1 cellular context compared by ENCODE assay signal in genomic region chr10:31926765-31927596, GRCh38.
TF ChIP-seq lines count a peak whose summit lies in the region.

No MANE protein-coding gene starts in this region.

TF ChIP-seq in liver, 16 proteins besides CTCF, POLR2A, EP300 and RAD21 (continued from another document):
- TF ChIP-seq REST (IDR thresholded peaks at IDR 0.05) (no peak), HNF4G (IDR thresholded peaks at IDR 0.05) (no peak)
- TF ChIP-seq, protein P1, sequence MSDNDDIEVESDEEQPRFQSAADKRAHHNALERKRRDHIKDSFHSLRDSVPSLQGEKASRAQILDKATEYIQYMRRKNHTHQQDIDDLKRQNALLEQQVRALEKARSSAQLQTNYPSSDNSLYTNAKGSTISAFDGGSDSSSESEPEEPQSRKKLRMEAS (IDR thresholded peaks at IDR 0.05): no peak
